In the genomic region with DNA sequence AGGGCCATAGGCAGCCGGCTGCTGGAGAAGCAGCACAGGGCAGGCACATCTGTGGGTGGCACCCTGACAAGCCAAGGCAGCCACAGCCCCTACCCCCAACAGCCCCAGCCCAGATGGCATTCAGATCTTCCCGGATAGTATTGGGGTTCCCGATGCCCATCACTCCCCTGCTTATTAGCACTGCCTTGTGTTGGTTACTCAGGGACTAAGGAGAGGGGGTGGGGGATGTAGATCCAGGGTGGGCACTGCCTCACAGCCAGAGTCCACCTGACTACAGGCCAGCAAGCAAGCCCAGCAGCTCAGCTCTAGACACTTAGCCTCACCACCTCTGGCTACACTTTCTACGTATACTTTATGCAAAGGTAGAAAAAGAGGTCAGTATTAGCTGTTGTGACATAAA, we compare ENCODE assay signal across 2 cellular contexts. TPM values are rescaled to one million over a fixed set of nuclear protein-coding genes. Genes with fewer than 3 reads are reported as not detected.
"Had no signal": no experiment of that assay in that cellular context is flagged by ENCODE, and none has a peak within 500 bp of the region (broad histone marks: within the 10 kb centered on the region; RNA-seq: fewer than 3 reads in every experiment).

No MANE protein-coding gene starts in this region.

RNA-seq across cellular contexts. Expression of a gene that starts 30.7 kb away (rescaled TPM):
- total RNA-seq: G401, GM12878 had no signal
